In genomic region chr1:245921417-245921816, GRCh38 we compare ENCODE assay signal across 27 cellular contexts.
"Had no signal": no experiment of that assay in that cellular context is flagged by ENCODE, and none has a peak within 500 bp of the region (broad histone marks: within the 10 kb centered on the region; RNA-seq: fewer than 3 reads in every experiment).

No MANE protein-coding gene starts in this region.

- H3K27ac ChIP-seq: stomach, suprapubic skin, testis, thoracic aorta, thyroid gland, tibial artery, tibial nerve, transverse colon, upper lobe of left lung, upper lobe of right lung, uterus, vagina had no signal

- H3K36me3 ChIP-seq: stomach, suprapubic skin, thoracic aorta, thyroid gland, tibial artery, transverse colon, upper lobe of right lung, uterus, vagina had no signal

- FAIRE-seq: urothelium cell line had no signal

- DNase-seq: stimulated activated CD4-positive, alpha-beta T cell treated with anti-CD3 and anti-CD28 coated beads, Interleukin-2, amount 100 ng/mL, for 48 hours; stimulated activated CD4-positive, alpha-beta T cell treated with anti-CD3 and anti-CD28 coated beads, Interleukin-4, amount 100 ng/mL, for 1 hour; stimulated activated CD4-positive, alpha-beta T cell treated with anti-CD3 and anti-CD28 coated beads, Interleukin-4, amount 100 ng/mL, for 24 hours; stimulated activated CD4-positive, alpha-beta T cell treated with anti-CD3 and anti-CD28 coated beads, Interleukin-4, amount 100 ng/mL, for 4 hours; stimulated activated CD8-positive, alpha-beta memory T cell treated with anti-CD3 and anti-CD28 coated beads, Interleukin-4, amount 100 ng/mL, for 48 hours; stimulated activated naive B cell treated with anti-CD40 and anti-IgM and Interleukin-4, amounts not matched to agents 10 μg/mL and 1 μg/mL and 100 μg/mL, for 72 hours; stimulated activated naive CD4-positive, alpha-beta T cell; stimulated activated naive CD4-positive, alpha-beta T cell treated with Interleukin-2 at 50 U/mL for 16 hours; stimulated activated naive CD8-positive, alpha-beta T cell treated with anti-CD3 and anti-CD28 coated beads, Interleukin-15, amount 100 ng/mL, for 72 hours; stimulated activated naive CD8-positive, alpha-beta T cell treated with anti-CD3 and anti-CD28 coated beads, Interleukin-15, Interleukin-2, amounts not matched to agents 100 U/mL and 50 U/mL, for 24 hours; stomach; substantia nigra; testis; thyroid gland; tibial artery; transverse colon; trophoblast cell; upper lobe of left lung; upper lobe of right lung; uterus had no signal

- H3K9me3 ChIP-seq: stomach, suprapubic skin, testis, thoracic aorta, thyroid gland, tibial artery, tibial nerve, transverse colon, upper lobe of left lung, upper lobe of right lung, uterus, vagina had no signal

- H3K4me1 ChIP-seq: stomach, suprapubic skin, testis, thyroid gland, tibial artery, tibial nerve, transverse colon, upper lobe of left lung, upper lobe of right lung, uterus, vagina had no signal

- ATAC-seq: stimulated activated effector memory CD8-positive, alpha-beta T cell treated with anti-CD3 and anti-CD28 coated beads, Interleukin-12 subunit alpha, Interleukin-12 subunit beta, amount 100 ng/mL, for 72 hours; stimulated activated memory B cell treated with anti-CD40 and anti-IgM and Interleukin-4, amounts not matched to agents 10 μg/mL and 1 μg/mL and 100 μg/mL, for 72 hours; stimulated activated naive B cell treated with anti-CD40 and anti-IgM and Interleukin-4, amounts not matched to agents 10 μg/mL and 1 μg/mL and 100 μg/mL, for 72 hours; stimulated activated naive CD8-positive, alpha-beta T cell treated with anti-CD3 and anti-CD28 coated beads, Interleukin-15, amount 100 ng/mL, for 72 hours; stimulated activated naive CD8-positive, alpha-beta T cell treated with anti-CD3 and anti-CD28 coated beads, Interleukin-15, Interleukin-2, amounts not matched to agents 100 U/mL and 50 U/mL, for 24 hours; upper lobe of right lung had no signal

- H3K4me3 ChIP-seq: stomach, suprapubic skin, testis, thoracic aorta, thyroid gland, tibial artery, tibial nerve, transverse colon, upper lobe of left lung, upper lobe of right lung, uterus, vagina had no signal

- H3K27me3 ChIP-seq: stomach, suprapubic skin, testis, thyroid gland, tibial artery, tibial nerve, transverse colon, upper lobe of left lung, upper lobe of right lung, uterus, vagina had no signal
